Comparison of ENCODE assay signal across 15 cellular contexts in genomic region chr18:75105551-75106254, GRCh38.
DNase-seq lines count a peak whose midpoint lies in the region; FAIRE-seq lines count a peak whose summit lies in the region.
"Had no signal": no experiment of that assay in that cellular context is flagged by ENCODE, and none has a peak within 500 bp of the region (broad histone marks: within the 10 kb centered on the region; RNA-seq: fewer than 3 reads in every experiment).

No MANE protein-coding gene starts in this region.

- H3K4me1 ChIP-seq in HAP-1 = no peaks in the 10 kb centered on the region

- H3K36me3 ChIP-seq in HAP-1 (replicated peaks) = no peaks in the 10 kb centered on the region

- intact Hi-C loops in posterior vena cava (cut with DNase I) = no loop called here

- H3K27me3 ChIP-seq in HAP-1 (ENCODE audit: low read depth) = no peaks in the 10 kb centered on the region

- in situ Hi-C loops in HAP-1 (cut with MboI; ENCODE audit: low sequenced_read_pairs) = no loop called here

- no peak overlapping the region for H3K4me3 ChIP-seq in HAP-1
- H3K4me3 ChIP-seq: GM23338 had no signal

- FAIRE-seq in HTR-8/SVneo (lab: Jason Lieb, UNC) = no peak

- peak; percentile 36 for DNase-seq in activated effector memory CD4-positive, alpha-beta T cell treated with anti-CD3 and anti-CD28 coated beads, Interleukin-2, amount 50 U/mL, for 16 hours
- DNase-seq in activated effector memory CD4-positive, alpha-beta T cell treated with Interleukin-2 at 50 U/mL for 16 hours = no peak
- DNase-seq in islet precursor cell (peak; percentile 43), posterior vena cava (ENCODE audit: low spot score) (peak; percentile 77), NCI-H526 treated with DMSO at 0.1 percent for 48 hours (lab: John Stamatoyannopoulos, UW) (no peak), HTR-8/SVneo (ENCODE audit: insufficient read length, low spot score) (no peak), Ammon's horn (ENCODE audit: low spot score) (no peak), HAP-1 (ENCODE audit: low spot score in 2 of 2) (no peak)
- DNase-seq: ACHN; C1 segment of cervical spinal cord; Calu3; CD4-positive, alpha-beta T cell; DMS 273 treated with DMSO at 0.1 percent for 48 hours; H9 had no signal

- no peaks in the 10 kb centered on the region for H3K9me3 ChIP-seq in HAP-1

Comparison
In these comparisons a context has a peak if more than half of its experiments do, and no peak if none do; other contexts are left out.
1. DNase-seq: peak in activated effector memory CD4-positive, alpha-beta T cell treated with anti-CD3 and anti-CD28 coated beads, Interleukin-2, amount 50 U/mL, for 16 hours (single experiment), islet precursor cell (single experiment) and posterior vena cava (single experiment); none in activated effector memory CD4-positive, alpha-beta T cell treated with Interleukin-2 at 50 U/mL for 16 hours (single experiment), NCI-H526 treated with DMSO at 0.1 percent for 48 hours (single experiment), HTR-8/SVneo (single experiment), Ammon's horn (single experiment) and HAP-1 (0 of 2).